In the genomic region with DNA sequence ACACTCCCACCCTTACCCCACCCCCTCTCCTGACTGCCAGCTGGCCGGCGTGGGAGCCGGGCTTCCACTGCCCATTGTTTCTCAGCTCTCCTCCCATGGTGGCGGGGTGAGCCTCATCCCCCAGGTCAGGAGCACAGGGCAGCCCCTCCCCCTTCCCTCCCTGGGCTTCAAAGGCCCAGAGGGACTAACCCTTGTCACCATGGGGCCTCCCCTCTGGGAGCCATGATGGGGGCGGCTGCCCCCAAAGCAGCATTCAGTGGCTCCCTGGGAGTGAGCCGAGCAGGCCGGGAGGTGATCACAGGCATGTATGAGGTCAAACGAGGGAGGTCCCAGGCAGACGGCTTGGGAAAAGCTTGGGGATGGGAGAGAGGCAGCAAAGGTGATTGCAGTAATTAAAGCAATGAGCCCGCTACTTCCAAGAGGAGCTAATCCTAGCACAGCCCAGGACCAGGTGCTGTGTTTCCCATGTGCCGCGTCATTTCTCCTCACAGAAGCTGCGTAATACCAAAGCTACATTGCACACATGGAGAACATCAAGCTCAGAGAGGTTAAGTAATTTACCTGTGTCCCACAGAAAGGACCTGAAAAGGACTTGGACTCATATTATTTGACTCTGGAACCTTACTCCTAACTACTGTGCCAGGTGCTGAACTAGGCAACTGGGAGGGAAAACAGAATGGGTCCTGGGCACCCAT, we compare ENCODE assay signal across 27 cellular contexts. TPM values are rescaled to one million over a fixed set of nuclear protein-coding genes. Genes with fewer than 3 reads are reported as not detected.
DNase-seq lines count a peak whose midpoint lies in the region; ATAC-seq, FAIRE-seq and TF ChIP-seq lines count a peak whose summit lies in the region.
"Had no signal": no experiment of that assay in that cellular context is flagged by ENCODE, and none has a peak within 500 bp of the region (broad histone marks: within the 10 kb centered on the region; RNA-seq: fewer than 3 reads in every experiment).

No MANE protein-coding gene starts in this region.

- 3% methylated on average over 13 of the region's 13 CpGs for WGBS in HepG2 (ENCODE audit: low lambda C conversion rate)
- WGBS in right lobe of liver (ENCODE audit: insufficient coverage, low coverage, low lambda C conversion rate, missing lambda C conversion rate), result 74% methylated on average over 9 of the region's 13 CpGs
- WGBS in esophagus muscularis mucosa, result 77% methylated on average over 8 of the region's 13 CpGs

- peaks cover 36% of the 10 kb centered on the region for H3K4me1 ChIP-seq in HepG2 (ENCODE audit: insufficient read depth, low read length)
- no peaks in the 10 kb centered on the region for H3K4me1 ChIP-seq in right lobe of liver
- no peaks in the 10 kb centered on the region for H3K4me1 ChIP-seq in esophagus muscularis mucosa
- H3K4me1 ChIP-seq: A549, Caco-2, upper lobe of left lung had no signal

- H4K20me1 ChIP-seq in HepG2 (ENCODE audit: insufficient read depth, low read length), result no peaks in the 10 kb centered on the region

- TF ChIP-seq EP300 in HepG2 (IDR thresholded peaks at IDR 0.05; ENCODE audit: low read depth in 2 of 2, low read length in 2 of 2), result no peak
- no peak for TF ChIP-seq EP300 in HepG2 (CRISPR knock-in tag; IDR thresholded peaks at IDR 0.05; ENCODE audit: borderline replicate concordance)
- no peak for TF ChIP-seq EP300 in esophagus muscularis mucosa (IDR thresholded peaks at IDR 0.05)

- H3K27me3 ChIP-seq in HepG2 (ENCODE audit: control insufficient read depth in 1 of 2, insufficient read depth in 2 of 2, low read length in 2 of 2) (peaks cover 3 to 57% of the 10 kb centered on the region in 2 experiments; a peak in 3 of 5 replicates), right lobe of liver (no peaks in the 10 kb centered on the region), WERI-Rb-1 (ENCODE audit: insufficient read depth, low read depth, severe bottlenecking) (no peaks in the 10 kb centered on the region), esophagus muscularis mucosa (peaks cover 0 to 41% (median 0%) of the 10 kb centered on the region in 4 donors)
- H3K27me3 ChIP-seq: brain microvascular endothelial cell, upper lobe of left lung had no signal

- no peak for TF ChIP-seq CTCF in HepG2 (CRISPR knock-in tag; IDR thresholded peaks at IDR 0.05)
- TF ChIP-seq CTCF in right lobe of liver (IDR thresholded peaks at IDR 0.05), result no peak
- TF ChIP-seq CTCF in WERI-Rb-1 (IDR thresholded peaks at IDR 0.05; ENCODE audit: low read depth, low read length), result no peak
- TF ChIP-seq CTCF in esophagus muscularis mucosa (IDR thresholded peaks at IDR 0.05), result no peak

- BruUV-seq in HepG2 (replicated peaks; lab: Mats Ljungman, UMichigan), result no TSS peak

- POLR2A ChIA-PET in HepG2 (lab: Yijun Ruan, JAX), result interaction anchor here (1.0 to 1.5 kb wide), 3 partner anchors 25 to 54 kb away, joined by 3 to 6 read pairs (median 3); partner anchors contain the start of genes CDK5RAP3 and PNPO

- H3K36me3 ChIP-seq in HepG2 (replicated peaks in 1 of 2; ENCODE audit: control insufficient read depth in 1 of 2, insufficient read depth in 2 of 2, low read length in 2 of 2) (no peaks in the 10 kb centered on the region), right lobe of liver (no peaks in the 10 kb centered on the region), WERI-Rb-1 (no peaks in the 10 kb centered on the region), esophagus muscularis mucosa (no peaks in the 10 kb centered on the region)
- H3K36me3 ChIP-seq: brain microvascular endothelial cell, upper lobe of left lung had no signal

- no peaks in the 10 kb centered on the region for H3K79me2 ChIP-seq in HepG2 (ENCODE audit: insufficient read depth, low read length)

- intact Hi-C loops in HepG2 (cut with micrococcal nuclease; ENCODE audit: unreplicated experiment) (no loop called here), right lobe of liver (cut with DNase I) (no loop called here), esophagus muscularis mucosa (cut with DNase I) (no loop called here)

- CTCF ChIA-PET in HepG2 (lab: Yijun Ruan, JAX; ENCODE audit: low intra/inter-chr PET ratio, low total read pairs), result no interaction called here

- DNase-seq in HepG2 (ENCODE audit: low spot score), result no peak
- no peak for DNase-seq in right lobe of liver
- peak; percentile 96 for DNase-seq in WERI-Rb-1
- peak; percentile 65 for DNase-seq in islet precursor cell
- DNase-seq in DMS114 treated with DMSO at 0.1 percent for 48 hours (lab: John Stamatoyannopoulos, UW; ENCODE audit: unreplicated experiment), result no peak
- DNase-seq in esophagus muscularis mucosa (ENCODE audit: extremely low spot score), result no peak
- DNase-seq: activated CD4-positive, alpha-beta memory T cell treated with anti-CD3 and anti-CD28 coated beads for 36 hours; activated effector memory CD4-positive, alpha-beta T cell treated with Interleukin-2 at 50 U/mL for 16 hours; activated naive CD8-positive, alpha-beta T cell treated with anti-CD3 and anti-CD28 coated beads, Interleukin-2, amount 50 U/mL, for 24 hours; brain microvascular endothelial cell; Caco-2; left colon; MV-4-11; naive thymus-derived CD8-positive, alpha-beta T cell; NCI-H2081; NCI-H510A treated with DMSO at 0.1 percent for 48 hours; upper lobe of left lung had no signal

- H2AFZ ChIP-seq in HepG2 (ENCODE audit: low read length), result no peak overlapping the region

- no peak overlapping the region for H3K9ac ChIP-seq in HepG2 (ENCODE audit: insufficient read depth, low read depth, low read length)

- H3K4me3 ChIP-seq in HepG2 (replicated peaks in 1 of 3; ENCODE audit: insufficient read depth in 1 of 3, low read depth in 2 of 3, low read length in 3 of 3) (peak overlapping the region in 1 of 3 experiments; percentile 26; a peak in 1 of 6 replicates), right lobe of liver (no peak overlapping the region), WERI-Rb-1 (ENCODE audit: low read depth, low read length) (peak overlapping the region; percentile 16; the same call in 1 of the 2 replicates), esophagus muscularis mucosa (no peak overlapping the region)
- H3K4me3 ChIP-seq: A549, upper lobe of left lung had no signal

- in situ Hi-C loops in HepG2 (cut with HindIII; ENCODE audit: extremely low pct_ligation_motif_present, low pct_unique_long_range_greater_than_20kb), result no loop called here

- H3K27ac ChIP-seq in HepG2 (ENCODE audit: extremely low read length, insufficient read depth, low read length) (no peak overlapping the region), right lobe of liver (no peak overlapping the region), WERI-Rb-1 (peak overlapping the region; percentile 96), esophagus muscularis mucosa (replicated peaks in 1 of 4) (no peak overlapping the region)
- H3K27ac ChIP-seq: A549, brain microvascular endothelial cell, upper lobe of left lung had no signal

- H3K9me3 ChIP-seq in HepG2 (ENCODE audit: low read length) (no peaks in the 10 kb centered on the region), right lobe of liver (no peaks in the 10 kb centered on the region), WERI-Rb-1 (ENCODE audit: severe bottlenecking) (no peaks in the 10 kb centered on the region), esophagus muscularis mucosa (no peaks in the 10 kb centered on the region)
- H3K9me3 ChIP-seq: A549, Caco-2, upper lobe of left lung had no signal

- TF ChIP-seq POLR2A in HepG2 (IDR thresholded peaks at IDR 0.05; ENCODE audit: insufficient read depth in 1 of 2, low read depth in 2 of 2, low read length in 2 of 2), result no peak
- TF ChIP-seq POLR2A in right lobe of liver (IDR thresholded peaks at IDR 0.05), result no peak
- TF ChIP-seq POLR2A in esophagus muscularis mucosa (IDR thresholded peaks at IDR 0.05; ENCODE audit: low read depth), result no peak

- TF ChIP-seq RAD21 in HepG2 (CRISPR knock-in tag; IDR thresholded peaks at IDR 0.05), result no peak

- peak overlapping the region; percentile 51 for H3K4me2 ChIP-seq in HepG2 (ENCODE audit: low read depth, low read length)
- H3K4me2 ChIP-seq: A549 had no signal

- ATAC-seq in HepG2 (peak; percentile 24), right lobe of liver (no peak), GM19023 (IDR thresholded peaks at IDR 0.05; ENCODE audit: unreplicated experiment) (no peak), HG02970 (IDR thresholded peaks at IDR 0.05; ENCODE audit: low FRiP score, unreplicated experiment) (no peak)
- ATAC-seq: activated naive CD8-positive, alpha-beta T cell treated with anti-CD3 and anti-CD28 coated beads, Interleukin-2, amount 50 U/mL, for 24 hours; left colon; naive thymus-derived CD8-positive, alpha-beta T cell had no signal

- no peak for FAIRE-seq in HepG2 (lab: Jason Lieb, UNC)
- FAIRE-seq: A549, H54 had no signal

RNA-seq across cellular contexts. Expression of gene CDK5RAP3, which starts 24.5 kb away (rescaled TPM):
- total RNA-seq in HepG2 (2016; rRNA removed; fragmentation: Illumina TruSeq; extraction: Trizol), result 86.8 and 128 TPM in 2 replicates
- 13.1 and 20.6 TPM in 2 replicates for total RNA-seq in HepG2 (2016; cell fraction: cytosol; rRNA removed; fragmentation: Illumina TruSeq; extraction: Trizol; ENCODE audit: low read depth)
- 90.9 and 132 TPM in 2 replicates for total RNA-seq in HepG2 (2016; cell fraction: insoluble cytoplasmic fraction; rRNA removed; fragmentation: Illumina TruSeq; extraction: Trizol)
- 26.2 and 30.9 TPM in 2 replicates for total RNA-seq in HepG2 (2016; cell fraction: membrane; rRNA removed; fragmentation: Illumina TruSeq; extraction: Trizol)
- 159 and 187 TPM in 2 replicates for total RNA-seq in HepG2 (2016; cell fraction: nucleus; rRNA removed; fragmentation: Illumina TruSeq; extraction: Trizol)
- 154 and 183 TPM in 2 replicates for polyA plus RNA-seq in HepG2 (2011; rRNA removed)
- 59.3 and 67.0 TPM in 2 replicates for polyA plus RNA-seq in HepG2 (2011; cell fraction: cytosol; rRNA removed)
- polyA plus RNA-seq in HepG2 (2011; cell fraction: nucleus; rRNA removed), result 2,013 and 2,090 TPM in 2 replicates
- 136 and 152 TPM in 2 replicates for polyA plus RNA-seq in HepG2 (2012)
- 10.8 and 13.3 TPM in 2 replicates for polyA plus RNA-seq in HepG2 (2016; cell fraction: cytosol; fragmentation: Illumina TruSeq; extraction: Trizol; ENCODE audit: low read depth)
- 72.7 and 80.7 TPM in 2 replicates for polyA plus RNA-seq in HepG2 (2016; cell fraction: insoluble cytoplasmic fraction; fragmentation: Illumina TruSeq; extraction: Trizol; ENCODE audit: low read depth)
- polyA plus RNA-seq in HepG2 (2016; cell fraction: membrane; fragmentation: Illumina TruSeq; extraction: Trizol; ENCODE audit: low read depth), result 16.6 and 19.4 TPM in 2 replicates
- 373 and 385 TPM in 2 replicates for polyA plus RNA-seq in HepG2 (2016; cell fraction: nucleus; fragmentation: Illumina TruSeq; extraction: Trizol; ENCODE audit: insufficient read depth, low read depth)
- 116 and 143 TPM in 2 replicates for polyA minus RNA-seq in HepG2 (2011; rRNA and poly(A)+ RNA removed; ENCODE audit: low replicate concordance)
- polyA minus RNA-seq in HepG2 (2011; cell fraction: cytosol; rRNA and poly(A)+ RNA removed), result 25.7 and 29.3 TPM in 2 replicates
- polyA minus RNA-seq in HepG2 (2011; cell fraction: nucleus; rRNA and poly(A)+ RNA removed), result 252 and 268 TPM in 2 replicates
- total RNA-seq in right lobe of liver, result 100 to 1,000 TPM in 3 of 6 experiments, 10 to 100 TPM in 3; 47.3 to 119 (median 99.7) TPM
- 10 to 100 TPM; 43.9 to 70.2 (median 58.4) TPM for total RNA-seq in esophagus muscularis mucosa

RNA-seq across cellular contexts. Expression of gene PRR15L, which starts 37.7 kb away (rescaled TPM):
- total RNA-seq in HepG2 (2016; rRNA removed; fragmentation: Illumina TruSeq; extraction: Trizol), result 2.0 and 2.4 TPM in 2 replicates
- total RNA-seq in HepG2 (2016; cell fraction: cytosol; rRNA removed; fragmentation: Illumina TruSeq; extraction: Trizol; ENCODE audit: low read depth), result 0.40 and 0.62 TPM in 2 replicates
- 1.9 and 2.5 TPM in 2 replicates for total RNA-seq in HepG2 (2016; cell fraction: insoluble cytoplasmic fraction; rRNA removed; fragmentation: Illumina TruSeq; extraction: Trizol)
- total RNA-seq in HepG2 (2016; cell fraction: membrane; rRNA removed; fragmentation: Illumina TruSeq; extraction: Trizol), result 0.93 and 1.0 TPM in 2 replicates
- 0.65 and 0.88 TPM in 2 replicates for total RNA-seq in HepG2 (2016; cell fraction: nucleus; rRNA removed; fragmentation: Illumina TruSeq; extraction: Trizol)
- 0.44 and 0.47 TPM in 2 replicates for polyA plus RNA-seq in HepG2 (2011; rRNA removed)
- polyA plus RNA-seq in HepG2 (2011; cell fraction: cytosol; rRNA removed), result 0.64 and 0.77 TPM in 2 replicates
- 0.37 and 0.81 TPM in 2 replicates for polyA plus RNA-seq in HepG2 (2011; cell fraction: nucleus; rRNA removed)
- polyA plus RNA-seq in HepG2 (2012), result 0.49 and 0.95 TPM in 2 replicates
- polyA plus RNA-seq in HepG2 (2016; cell fraction: cytosol; fragmentation: Illumina TruSeq; extraction: Trizol; ENCODE audit: low read depth), result 0.11 and 0.28 TPM in 2 replicates
- 2.2 TPM in 2 replicates for polyA plus RNA-seq in HepG2 (2016; cell fraction: insoluble cytoplasmic fraction; fragmentation: Illumina TruSeq; extraction: Trizol; ENCODE audit: low read depth)
- 0.43 and 0.52 TPM in 2 replicates for polyA plus RNA-seq in HepG2 (2016; cell fraction: membrane; fragmentation: Illumina TruSeq; extraction: Trizol; ENCODE audit: low read depth)
- 1.1 and 1.2 TPM in 2 replicates for polyA plus RNA-seq in HepG2 (2016; cell fraction: nucleus; fragmentation: Illumina TruSeq; extraction: Trizol; ENCODE audit: insufficient read depth, low read depth)
- polyA minus RNA-seq in HepG2 (2011; rRNA and poly(A)+ RNA removed; ENCODE audit: low replicate concordance), result 1.4 TPM in 1 of 2 replicates, not detected in the other
- 0.40 and 0.44 TPM in 2 replicates for polyA minus RNA-seq in HepG2 (2011; cell fraction: cytosol; rRNA and poly(A)+ RNA removed)
- 0.62 TPM in 1 of 2 replicates, not detected in the other for polyA minus RNA-seq in HepG2 (2011; cell fraction: nucleus; rRNA and poly(A)+ RNA removed)
- total RNA-seq in right lobe of liver, result 1 to 10 TPM in 1 of 6 experiments, under 1 TPM in 5; 0.19 to 1.1 (median 0.47) TPM
- not detected for total RNA-seq in esophagus muscularis mucosa
- total RNA-seq: activated CD4-positive, alpha-beta memory T cell treated with anti-CD3 and anti-CD28 coated beads for 36 hours; Daoy; fibroblast of lung; glomerular endothelial cell; mesenteric fat pad; naive thymus-derived CD8-positive, alpha-beta T cell; posterior vena cava had no signal
- polyA plus RNA-seq: BJ, fibroblast of lung had no signal

RNA-seq across cellular contexts. Expression of gene COPZ2, which starts 42.2 kb away (rescaled TPM):
- total RNA-seq in HepG2 (2016; rRNA removed; fragmentation: Illumina TruSeq; extraction: Trizol), result 0.74 and 1.5 TPM in 2 replicates
- 0.81 and 1.5 TPM in 2 replicates for total RNA-seq in HepG2 (2016; cell fraction: cytosol; rRNA removed; fragmentation: Illumina TruSeq; extraction: Trizol; ENCODE audit: low read depth)
- total RNA-seq in HepG2 (2016; cell fraction: insoluble cytoplasmic fraction; rRNA removed; fragmentation: Illumina TruSeq; extraction: Trizol), result 0.91 TPM in 1 of 2 replicates, not detected in the other
- total RNA-seq in HepG2 (2016; cell fraction: membrane; rRNA removed; fragmentation: Illumina TruSeq; extraction: Trizol), result 0.96 and 1.8 TPM in 2 replicates
- total RNA-seq in HepG2 (2016; cell fraction: nucleus; rRNA removed; fragmentation: Illumina TruSeq; extraction: Trizol), result 1.4 TPM in 1 of 2 replicates, not detected in the other
- polyA plus RNA-seq in HepG2 (2011; rRNA removed), result 0.48 and 0.61 TPM in 2 replicates
- 0.48 and 0.96 TPM in 2 replicates for polyA plus RNA-seq in HepG2 (2011; cell fraction: cytosol; rRNA removed)
- 0.68 and 0.90 TPM in 2 replicates for polyA plus RNA-seq in HepG2 (2011; cell fraction: nucleus; rRNA removed)
- 0.63 and 1.8 TPM in 2 replicates for polyA plus RNA-seq in HepG2 (2012)
- 2.3 and 2.4 TPM in 2 replicates for polyA plus RNA-seq in HepG2 (2016; cell fraction: cytosol; fragmentation: Illumina TruSeq; extraction: Trizol; ENCODE audit: low read depth)
- 0.87 and 4.9 TPM in 2 replicates for polyA plus RNA-seq in HepG2 (2016; cell fraction: insoluble cytoplasmic fraction; fragmentation: Illumina TruSeq; extraction: Trizol; ENCODE audit: low read depth)
- polyA plus RNA-seq in HepG2 (2016; cell fraction: membrane; fragmentation: Illumina TruSeq; extraction: Trizol; ENCODE audit: low read depth), result 1.1 and 2.1 TPM in 2 replicates
- polyA plus RNA-seq in HepG2 (2016; cell fraction: nucleus; fragmentation: Illumina TruSeq; extraction: Trizol; ENCODE audit: insufficient read depth, low read depth), result 2.4 TPM in 1 of 2 replicates, not detected in the other
- 0.50 and 0.94 TPM in 2 replicates for polyA minus RNA-seq in HepG2 (2011; rRNA and poly(A)+ RNA removed; ENCODE audit: low replicate concordance)
- polyA minus RNA-seq in HepG2 (2011; cell fraction: cytosol; rRNA and poly(A)+ RNA removed), result not detected in 2 replicates
- 0.77 TPM in 1 of 2 replicates, not detected in the other for polyA minus RNA-seq in HepG2 (2011; cell fraction: nucleus; rRNA and poly(A)+ RNA removed)
- total RNA-seq in right lobe of liver, result 10 to 100 TPM; 18.9 to 26.6 (median 23.8) TPM
- 10 to 100 TPM; 58.1 to 73.9 (median 64.1) TPM for total RNA-seq in esophagus muscularis mucosa

RNA-seq across cellular contexts. Expression of gene NFE2L1, which starts 52.8 kb away (rescaled TPM):
- total RNA-seq in HepG2 (2016; rRNA removed; fragmentation: Illumina TruSeq; extraction: Trizol) (53.7 and 67.0 TPM in 2 replicates), right lobe of liver (100 to 1,000 TPM in 4 of 6 experiments, 10 to 100 TPM in 2; 63.1 to 156 (median 117) TPM), esophagus muscularis mucosa (100 to 1,000 TPM; 164 to 281 (median 264) TPM)
- total RNA-seq in HepG2 (2016; cell fraction: cytosol; rRNA removed; fragmentation: Illumina TruSeq; extraction: Trizol; ENCODE audit: low read depth), result 4.7 and 5.3 TPM in 2 replicates
- total RNA-seq in HepG2 (2016; cell fraction: insoluble cytoplasmic fraction; rRNA removed; fragmentation: Illumina TruSeq; extraction: Trizol), result 48.3 and 75.7 TPM in 2 replicates
- 18.1 and 20.9 TPM in 2 replicates for total RNA-seq in HepG2 (2016; cell fraction: membrane; rRNA removed; fragmentation: Illumina TruSeq; extraction: Trizol)
- 60.7 and 74.8 TPM in 2 replicates for total RNA-seq in HepG2 (2016; cell fraction: nucleus; rRNA removed; fragmentation: Illumina TruSeq; extraction: Trizol)
- 234 and 278 TPM in 2 replicates for polyA plus RNA-seq in HepG2 (2011; rRNA removed)
- polyA plus RNA-seq in HepG2 (2011; cell fraction: cytosol; rRNA removed), result 165 and 176 TPM in 2 replicates
- polyA plus RNA-seq in HepG2 (2011; cell fraction: nucleus; rRNA removed), result 160 and 175 TPM in 2 replicates
- 180 and 241 TPM in 2 replicates for polyA plus RNA-seq in HepG2 (2012)
- 4.2 and 4.4 TPM in 2 replicates for polyA plus RNA-seq in HepG2 (2016; cell fraction: cytosol; fragmentation: Illumina TruSeq; extraction: Trizol; ENCODE audit: low read depth)
- 37.5 and 44.9 TPM in 2 replicates for polyA plus RNA-seq in HepG2 (2016; cell fraction: insoluble cytoplasmic fraction; fragmentation: Illumina TruSeq; extraction: Trizol; ENCODE audit: low read depth)
- polyA plus RNA-seq in HepG2 (2016; cell fraction: membrane; fragmentation: Illumina TruSeq; extraction: Trizol; ENCODE audit: low read depth), result 11.3 and 11.8 TPM in 2 replicates
- polyA plus RNA-seq in HepG2 (2016; cell fraction: nucleus; fragmentation: Illumina TruSeq; extraction: Trizol; ENCODE audit: insufficient read depth, low read depth), result 92.7 and 103 TPM in 2 replicates
- polyA minus RNA-seq in HepG2 (2011; rRNA and poly(A)+ RNA removed; ENCODE audit: low replicate concordance), result 108 and 333 TPM in 2 replicates
- 114 and 124 TPM in 2 replicates for polyA minus RNA-seq in HepG2 (2011; cell fraction: cytosol; rRNA and poly(A)+ RNA removed)
- 57.3 and 65.6 TPM in 2 replicates for polyA minus RNA-seq in HepG2 (2011; cell fraction: nucleus; rRNA and poly(A)+ RNA removed)

RNA-seq across cellular contexts. Expression of gene PNPO, which starts 54.0 kb away (rescaled TPM):
- total RNA-seq in HepG2 (2016; rRNA removed; fragmentation: Illumina TruSeq; extraction: Trizol) (63.3 and 110 TPM in 2 replicates), right lobe of liver (100 to 1,000 TPM in 5 of 6 experiments, 10 to 100 TPM in 1; 85.0 to 151 (median 124) TPM), esophagus muscularis mucosa (10 to 100 TPM; 21.2 to 32.8 (median 27.6) TPM)
- total RNA-seq in HepG2 (2016; cell fraction: cytosol; rRNA removed; fragmentation: Illumina TruSeq; extraction: Trizol; ENCODE audit: low read depth), result 8.6 and 9.4 TPM in 2 replicates
- total RNA-seq in HepG2 (2016; cell fraction: insoluble cytoplasmic fraction; rRNA removed; fragmentation: Illumina TruSeq; extraction: Trizol), result 66.0 and 103 TPM in 2 replicates
- total RNA-seq in HepG2 (2016; cell fraction: membrane; rRNA removed; fragmentation: Illumina TruSeq; extraction: Trizol), result 30.0 and 31.1 TPM in 2 replicates
- 31.0 and 31.3 TPM in 2 replicates for total RNA-seq in HepG2 (2016; cell fraction: nucleus; rRNA removed; fragmentation: Illumina TruSeq; extraction: Trizol)
- 47.9 and 48.1 TPM in 2 replicates for polyA plus RNA-seq in HepG2 (2011; rRNA removed)
- 42.3 and 49.3 TPM in 2 replicates for polyA plus RNA-seq in HepG2 (2011; cell fraction: cytosol; rRNA removed)
- 24.7 and 35.1 TPM in 2 replicates for polyA plus RNA-seq in HepG2 (2011; cell fraction: nucleus; rRNA removed)
- 19.7 and 25.0 TPM in 2 replicates for polyA plus RNA-seq in HepG2 (2012)
- polyA plus RNA-seq in HepG2 (2016; cell fraction: cytosol; fragmentation: Illumina TruSeq; extraction: Trizol; ENCODE audit: low read depth), result 4.4 and 5.2 TPM in 2 replicates
- polyA plus RNA-seq in HepG2 (2016; cell fraction: insoluble cytoplasmic fraction; fragmentation: Illumina TruSeq; extraction: Trizol; ENCODE audit: low read depth), result 60.3 and 63.0 TPM in 2 replicates
- polyA plus RNA-seq in HepG2 (2016; cell fraction: membrane; fragmentation: Illumina TruSeq; extraction: Trizol; ENCODE audit: low read depth), result 18.9 and 19.7 TPM in 2 replicates
- 38.2 and 38.8 TPM in 2 replicates for polyA plus RNA-seq in HepG2 (2016; cell fraction: nucleus; fragmentation: Illumina TruSeq; extraction: Trizol; ENCODE audit: insufficient read depth, low read depth)
- 64.3 and 90.4 TPM in 2 replicates for polyA minus RNA-seq in HepG2 (2011; rRNA and poly(A)+ RNA removed; ENCODE audit: low replicate concordance)
- polyA minus RNA-seq in HepG2 (2011; cell fraction: cytosol; rRNA and poly(A)+ RNA removed), result 33.1 and 41.3 TPM in 2 replicates
- 24.2 and 35.4 TPM in 2 replicates for polyA minus RNA-seq in HepG2 (2011; cell fraction: nucleus; rRNA and poly(A)+ RNA removed)

Comparison
In these comparisons a context has a peak if more than half of its experiments do, and no peak if none do; other contexts are left out.
1. DNase-seq: peak in WERI-Rb-1 (single experiment) and islet precursor cell (single experiment); none in HepG2 (single experiment), right lobe of liver (0 of 3), DMS114 treated with DMSO at 0.1 percent for 48 hours (single experiment) and esophagus muscularis mucosa (single experiment).